Comparison of ENCODE assay signal across 7 cellular contexts in the genomic region with DNA sequence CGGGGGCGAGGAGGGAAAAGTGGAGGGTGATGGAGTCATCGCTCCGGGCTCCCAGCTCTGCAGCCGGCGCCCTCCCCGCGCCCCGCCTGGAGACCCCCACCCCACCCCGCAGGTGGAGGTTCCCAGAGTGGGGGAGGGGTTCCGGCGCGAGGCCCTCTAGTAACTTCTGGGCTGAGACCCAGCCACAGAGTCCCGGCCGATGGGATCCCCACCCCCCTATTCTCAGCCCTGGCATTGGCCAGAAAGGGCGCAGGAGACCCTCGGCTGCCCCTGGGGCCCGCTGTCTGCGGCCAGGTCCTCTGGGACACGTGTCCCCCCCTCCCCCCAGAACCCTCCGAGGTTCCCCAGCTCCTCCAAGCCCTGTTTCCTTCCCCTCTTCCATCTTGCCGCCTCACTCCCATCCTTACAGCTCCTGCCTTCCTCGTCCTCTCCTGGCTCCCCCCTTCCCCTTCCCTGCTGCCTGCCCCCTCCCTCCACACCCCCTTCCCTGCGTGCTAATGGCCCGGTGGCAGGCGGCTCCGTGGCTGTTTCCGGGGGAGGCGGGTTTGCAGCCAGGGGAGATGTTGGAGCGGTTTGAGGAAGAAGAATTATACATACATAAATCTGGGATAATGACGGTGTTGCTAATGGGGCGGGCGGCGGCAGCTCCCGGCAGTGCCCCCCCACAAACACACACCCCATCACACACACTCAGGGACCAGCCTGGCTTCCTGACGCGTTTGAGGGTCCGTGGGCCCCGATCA. TPM values are rescaled to one million over a fixed set of nuclear protein-coding genes. Genes with fewer than 3 reads are reported as not detected.
A peak's percentile ranks its signal among the peaks of the same experiment; 100 is the strongest.
DNase-seq lines count a peak whose midpoint lies in the region; TF ChIP-seq lines count a peak whose summit lies in the region.
"Not testable (repeated sequence)": the region's sequence is repeated elsewhere in the genome, so short reads cannot be mapped to it uniquely, and the experiment has no call there.

No MANE protein-coding gene starts in this region.

- H3K9ac ChIP-seq in mesendoderm (ENCODE audit: low read length), result peak overlapping the region; percentile 72
- H3K9ac ChIP-seq in skeletal muscle satellite cell (ENCODE audit: low read depth, low read length), result not testable (repeated sequence)

- H3K9me3 ChIP-seq in WERI-Rb-1 (ENCODE audit: severe bottlenecking); skeletal muscle satellite cell (replicated peaks; ENCODE audit: low read length): not testable (repeated sequence)

- not testable (repeated sequence) for H2BK15ac ChIP-seq in mesendoderm (replicated peaks; ENCODE audit: low read depth)

- TF ChIP-seq CTCF in GM10248 (IDR thresholded peaks at IDR 0.05; ENCODE audit: control extremely low read depth, extremely low read depth, low read depth, missing control alignments); WERI-Rb-1 (IDR thresholded peaks at IDR 0.05; ENCODE audit: low read depth, low read length); fibroblast of the aortic adventitia (IDR thresholded peaks at IDR 0.05; ENCODE audit: insufficient read depth, low read length): not testable (repeated sequence)

- not testable (repeated sequence) for H2AK5ac ChIP-seq in mesendoderm (ENCODE audit: low read length)

- H3K4me1 ChIP-seq in mesendoderm (ENCODE audit: control insufficient read depth, low read depth, low read length); skeletal muscle satellite cell (ENCODE audit: control insufficient read depth, insufficient read depth, low read length): not testable (repeated sequence)

- H3K79me1 ChIP-seq in mesendoderm (ENCODE audit: low read length), result not testable (repeated sequence)

- H4K8ac ChIP-seq in mesendoderm (ENCODE audit: low read depth, low read length), result peak overlapping the region; percentile 7

- H3K18ac ChIP-seq in mesendoderm (ENCODE audit: low read length), result peak overlapping the region; percentile 99

- peak overlapping the region; percentile 92 for H2BK120ac ChIP-seq in mesendoderm (ENCODE audit: low read depth, low read length)

- not testable (repeated sequence) for H4K5ac ChIP-seq in mesendoderm (ENCODE audit: low read length)

- not testable (repeated sequence) for H3K23ac ChIP-seq in mesendoderm (ENCODE audit: low read length)

- H3K79me2 ChIP-seq in mesendoderm (ENCODE audit: control insufficient read depth, insufficient read depth, low read length), result not testable (repeated sequence)

- not testable (repeated sequence) for H3K27me3 ChIP-seq in WERI-Rb-1 (ENCODE audit: insufficient read depth, low read depth, severe bottlenecking); mesendoderm (ENCODE audit: insufficient read depth, low read length, poor library complexity)
- peaks cover 18% of the 10 kb centered on the region for H3K27me3 ChIP-seq in skeletal muscle satellite cell (ENCODE audit: control insufficient read depth, insufficient read depth, low read length)

- H3K27ac ChIP-seq in WERI-Rb-1 (peak overlapping the region; percentile 90), mesendoderm (ENCODE audit: low read depth, low read length) (peak overlapping the region; percentile 95)

- H2BK5ac ChIP-seq in mesendoderm (ENCODE audit: low read length), result not testable (repeated sequence)

- DNase-seq in GM10248 (ENCODE audit: extremely low spot score), result peak; percentile 24
- DNase-seq in NCI-H2171 (lab: John Stamatoyannopoulos, UW), result peak; percentile 18
- peak; percentile 66 for DNase-seq in WERI-Rb-1
- peak in 53 of 58 donors; percentile 4 to 75 (median 49) for DNase-seq in anterior cingulate cortex (lab: John Stamatoyannopoulos, UW)
- not testable (repeated sequence) for DNase-seq in fibroblast of the aortic adventitia (ENCODE audit: low read depth)
- DNase-seq in mesendoderm, result peak; percentile 74

- H3K4me3 ChIP-seq in WERI-Rb-1 (ENCODE audit: low read depth, low read length) (peak overlapping the region; percentile 59), fibroblast of the aortic adventitia (ENCODE audit: low read depth, low read length) (peak overlapping the region; percentile 48), mesendoderm (ENCODE audit: low read length) (peak overlapping the region; percentile 37), skeletal muscle satellite cell (ENCODE audit: low read length) (peak overlapping the region; percentile 42)

- POLR2A ChIA-PET in GM10248 (lab: Yijun Ruan, JAX), result not testable (repeated sequence)

- H3K4me2 ChIP-seq in mesendoderm (ENCODE audit: low read length) (peak overlapping the region; percentile 34), skeletal muscle satellite cell (ENCODE audit: low read length) (peak overlapping the region; percentile 67)

- CTCF ChIA-PET in GM10248 (lab: Yijun Ruan, JAX), result not testable (repeated sequence)

- peak overlapping the region; percentile 95 for H3K56ac ChIP-seq in mesendoderm (ENCODE audit: low read length)

- WGBS in mesendoderm (ENCODE audit: extremely low coverage, insufficient coverage, low lambda C conversion rate), result no CpG with 5 or more reads among the region's 39 CpGs

- H3K4ac ChIP-seq in mesendoderm (ENCODE audit: low read depth, low read length), result peak overlapping the region; percentile 98

- not testable (repeated sequence) for H3K36me3 ChIP-seq in WERI-Rb-1; mesendoderm (ENCODE audit: control insufficient read depth, insufficient read depth, low read length); skeletal muscle satellite cell (ENCODE audit: insufficient read depth, low read length)

RNA-seq across cellular contexts. Expression of a gene that starts 43.2 kb away (rescaled TPM):
- total RNA-seq in fibroblast of the aortic adventitia (ENCODE audit: low replicate concordance), result 6.0 and 14.3 TPM in 2 replicates
- polyA plus RNA-seq in mesendoderm (2013, experiment 1 of 2), result 34.1 TPM
- polyA plus RNA-seq in mesendoderm (2013, experiment 2 of 2), result 34.3 TPM
- 1.0 and 1.5 TPM in 2 replicates for total RNA-seq in skeletal muscle satellite cell (2012; rRNA removed)
